30 cellular contexts compared by ENCODE assay signal in genomic region chr10:3064423-3064822, GRCh38.
"Had no signal": no experiment of that assay in that cellular context is flagged by ENCODE, and none has a peak within 500 bp of the region (broad histone marks: within the 10 kb centered on the region; RNA-seq: fewer than 3 reads in every experiment).

No MANE protein-coding gene starts in this region.

- H3K27me3 Mint-ChIP-seq: effector memory CD8-positive, alpha-beta T cell had no signal

- FAIRE-seq: astrocyte had no signal

- H3K27ac Mint-ChIP-seq: activated CD4-positive, alpha-beta memory T cell treated with anti-CD3 and anti-CD28 coated beads for 36 hours; activated naive CD4-positive, alpha-beta T cell treated with anti-CD3 and anti-CD28 coated beads, Interleukin-2, amount 10 ng/mL, durations not matched to agents 7 days and 5 days; activated T-cell treated with anti-CD3 and anti-CD28 coated beads, Interleukin-2, amount 50 U/mL, for 24 hours; effector memory CD8-positive, alpha-beta T cell had no signal

- H3K9me3 Mint-ChIP-seq: activated CD4-positive, alpha-beta memory T cell treated with anti-CD3 and anti-CD28 coated beads for 36 hours; activated naive CD4-positive, alpha-beta T cell treated with anti-CD3 and anti-CD28 coated beads, Interleukin-2, amount 10 ng/mL, durations not matched to agents 7 days and 5 days; activated T-cell treated with anti-CD3 and anti-CD28 coated beads, Interleukin-2, amount 50 U/mL, for 24 hours; effector memory CD8-positive, alpha-beta T cell had no signal

- H3K9ac ChIP-seq: parathyroid adenoma had no signal

- DNase-seq: activated CD4-positive, alpha-beta memory T cell treated with anti-CD3 and anti-CD28 coated beads for 36 hours; activated CD4-positive, alpha-beta T cell treated with anti-CD3 and anti-CD28 coated beads for 48 hours; activated CD8-positive, alpha-beta memory T cell treated with anti-CD3 and anti-CD28 coated beads, Interleukin-2, amount 50 U/mL, for 48 hours; activated gamma-delta T cell; activated naive CD4-positive, alpha-beta T cell treated with anti-CD3 and anti-CD28 coated beads, Interleukin-2, amount 10 ng/mL, durations not matched to agents 7 days and 5 days; activated T-cell treated with anti-CD3 and anti-CD28 coated beads, Interleukin-2, amount 50 U/mL, for 24 hours; amniotic stem cell; brain microvascular endothelial cell; effector memory CD8-positive, alpha-beta T cell; heart left ventricle; kidney glomerular epithelial cell; left lung; lower lobe of right lung; mucosa of descending colon; nucleus accumbens; psoas muscle; stimulated activated CD4-positive, alpha-beta T cell treated with anti-CD3 and anti-CD28 coated beads, Interleukin-1b, Interleukin-23, amount 100 ng/mL, for 48 hours; stimulated activated CD4-positive, alpha-beta T cell treated with anti-CD3 and anti-CD28 coated beads, Interleukin-4, amount 100 ng/mL, for 4 hours; stimulated activated CD8-positive, alpha-beta memory T cell treated with anti-CD3 and anti-CD28 coated beads, Interleukin-4, amount 100 ng/mL, for 48 hours; stimulated activated naive CD4-positive, alpha-beta T cell; T-helper 1 cell; transverse colon had no signal

- H3K27me3 ChIP-seq: brain microvascular endothelial cell, gastroesophageal sphincter, sigmoid colon had no signal

- H3K36me3 ChIP-seq: brain microvascular endothelial cell, gastroesophageal sphincter, heart left ventricle, left lung, lower lobe of right lung, sigmoid colon, transverse colon had no signal

- H3K4me2 ChIP-seq: smooth muscle cell had no signal

- ATAC-seq: activated CD4-positive, CD25-positive, alpha-beta regulatory T cell treated with anti-CD3 and anti-CD28 coated beads, Interleukin-2, amount 50 U/mL, for 24 hours; effector memory CD8-positive, alpha-beta T cell; gastroesophageal sphincter; heart left ventricle; left lung; lower lobe of right lung; mucosa of descending colon; psoas muscle had no signal

- H2AFZ ChIP-seq: parathyroid adenoma had no signal

- H3K79me2 ChIP-seq: parathyroid adenoma had no signal

- H3K9me3 ChIP-seq: gastroesophageal sphincter, heart left ventricle, left lung, lower lobe of right lung, mucosa of descending colon, psoas muscle, sigmoid colon, transverse colon had no signal

- H3K27ac ChIP-seq: brain microvascular endothelial cell, coronary artery, gastroesophageal sphincter, left lung, lower lobe of right lung, parathyroid adenoma, psoas muscle, sigmoid colon, transverse colon, VCaP had no signal

- H3K4me3 Mint-ChIP-seq: activated CD4-positive, alpha-beta memory T cell treated with anti-CD3 and anti-CD28 coated beads for 36 hours; activated naive CD4-positive, alpha-beta T cell treated with anti-CD3 and anti-CD28 coated beads, Interleukin-2, amount 10 ng/mL, durations not matched to agents 7 days and 5 days; activated T-cell treated with anti-CD3 and anti-CD28 coated beads, Interleukin-2, amount 50 U/mL, for 24 hours; effector memory CD8-positive, alpha-beta T cell had no signal

- H3K4me3 ChIP-seq: coronary artery, gastroesophageal sphincter, heart left ventricle, left lung, lower lobe of right lung, mucosa of descending colon, psoas muscle, sigmoid colon, smooth muscle cell, transverse colon had no signal

- H3K4me1 ChIP-seq: parathyroid adenoma, psoas muscle had no signal
